Comparison of ENCODE assay signal across 8 cellular contexts in genomic region chr1:159889821-159890252, GRCh38. TPM values are rescaled to one million over a fixed set of nuclear protein-coding genes. Genes with fewer than 3 reads are reported as not detected.
A peak's percentile ranks its signal among the peaks of the same experiment; 100 is the strongest.
DNase-seq lines count a peak whose midpoint lies in the region; ATAC-seq and TF ChIP-seq lines count a peak whose summit lies in the region.

No MANE protein-coding gene starts in this region.

- peak overlapping the region in 1 of 2 experiments; percentile 20; a peak in 1 of 4 replicates for H3K4me3 ChIP-seq in HCT116 (replicated peaks in 1 of 2; ENCODE audit: low read depth in 1 of 2, low read length in 2 of 2)

- H3K9me3 ChIP-seq in HCT116 (ENCODE audit: control insufficient read depth in 1 of 2, insufficient read depth in 1 of 2, low read depth in 1 of 2, low read length in 2 of 2): no peaks in the 10 kb centered on the region

- H3K36me3 ChIP-seq in HCT116 (ENCODE audit: control insufficient read depth in 1 of 2, insufficient read depth in 2 of 2, low read length in 2 of 2): no peaks in the 10 kb centered on the region

- H3K4me3 Mint-ChIP-seq in activated CD8-positive, alpha-beta memory T cell treated with anti-CD3 and anti-CD28 coated beads, Interleukin-2, amount 10 ng/mL, durations not matched to agents 7 days and 5 days: no peak overlapping the region
- H3K4me3 Mint-ChIP-seq in brain: no peak overlapping the region

- H3K9ac ChIP-seq in HCT116 (ENCODE audit: low read length): 0 out of 2 replicates have a peak overlapping the region, but pooled peaks have one; percentile 26

- POLR2A ChIA-PET in HCT116 (lab: Charles Lee): interaction anchor here (1.3 to 4.5 kb wide), 4 partner anchors 9 to 109 kb away, joined by 3 to 35 read pairs (median 7); partner anchors contain the start of gene DUSP23

- H3K27me3 Mint-ChIP-seq in activated CD8-positive, alpha-beta memory T cell treated with anti-CD3 and anti-CD28 coated beads, Interleukin-2, amount 10 ng/mL, durations not matched to agents 7 days and 5 days: no peaks in the 10 kb centered on the region
- H3K27me3 Mint-ChIP-seq in brain: peaks cover 11% of the 10 kb centered on the region

- H3K27ac ChIP-seq in HCT116 (ENCODE audit: low read depth, low read length): peak overlapping the region; percentile 48; the same call in 1 of the 2 replicates

- H3K4me1 Mint-ChIP-seq in activated CD8-positive, alpha-beta memory T cell treated with anti-CD3 and anti-CD28 coated beads, Interleukin-2, amount 10 ng/mL, durations not matched to agents 7 days and 5 days: peaks cover 18% of the 10 kb centered on the region
- H3K4me1 Mint-ChIP-seq in brain: peaks cover 10% of the 10 kb centered on the region

- peak overlapping the region; percentile 63 for H2AFZ ChIP-seq in HCT116 (ENCODE audit: low read depth, low read length, poor library complexity, severe bottlenecking)

- no peaks in the 10 kb centered on the region for H3K79me2 ChIP-seq in HCT116 (ENCODE audit: insufficient read depth, low read length)

- CTCF ChIA-PET in activated CD8-positive, alpha-beta memory T cell treated with anti-CD3 and anti-CD28 coated beads, Interleukin-2, amount 10 ng/mL, durations not matched to agents 7 days and 5 days (lab: Charles Lee): interaction anchor here (0.7 to 13.6 kb wide), 19 partner anchors 10 to 757 kb away, joined by 3 to 430 read pairs (median 8); partner anchors contain the start of genes DUSP23, FCRL6, SLAMF8 and TAGLN2
- CTCF ChIA-PET in HCT116 (lab: Charles Lee): interaction anchor here (0.7 to 8.5 kb wide), 13 partner anchors 8 to 757 kb away, joined by 3 to 249 read pairs (median 9); partner anchors contain the start of genes DUSP23 and FCRL6

- H3K9me3 Mint-ChIP-seq in activated CD8-positive, alpha-beta memory T cell treated with anti-CD3 and anti-CD28 coated beads, Interleukin-2, amount 10 ng/mL, durations not matched to agents 7 days and 5 days (ENCODE audit: low read depth): no peaks in the 10 kb centered on the region
- H3K9me3 Mint-ChIP-seq in brain: no peaks in the 10 kb centered on the region

- peak; percentile 67 for ATAC-seq in activated CD8-positive, alpha-beta memory T cell treated with anti-CD3 and anti-CD28 coated beads, Interleukin-2, amount 10 ng/mL, durations not matched to agents 7 days and 5 days
- ATAC-seq in HCT116: peak; percentile 66

- no peaks in the 10 kb centered on the region; the same call in 1 of the 2 replicates for H3K27me3 ChIP-seq in HCT116 (ENCODE audit: insufficient read depth, low read length)

- H4K20me1 ChIP-seq in HCT116 (ENCODE audit: insufficient read depth): no peaks in the 10 kb centered on the region

- peaks cover 11 to 23% of the 10 kb centered on the region in 2 experiments; a peak in 3 of 4 replicates for H3K4me1 ChIP-seq in HCT116 (ENCODE audit: control insufficient read depth in 1 of 2, insufficient read depth in 2 of 2, low read length in 2 of 2)

- TF ChIP-seq POLR2A in HCT116 (IDR thresholded peaks at IDR 0.05; ENCODE audit: borderline replicate concordance, extremely low read depth, insufficient read depth, insufficient read length): no peak

- TF ChIP-seq CTCF in HCT116 (IDR thresholded peaks at IDR 0.05 in 2 of 3, conservative IDR thresholded peaks at IDR 0.05 in 1 of 3; ENCODE audit: borderline replicate concordance in 1 of 3, insufficient read depth in 1 of 3, low read depth in 2 of 3, low read length in 2 of 3) (no peak), brain (conservative IDR thresholded peaks at IDR 0.05) (no peak)

- intact Hi-C loops in HCT116 (cut with micrococcal nuclease): loop anchor here (2.0 to 10.0 kb wide), 4 partner anchors 35 to 755 kb away; no protein-coding TSS in a partner anchor

- RAD21 ChIA-PET in HCT116 (lab: Charles Lee; ENCODE audit: low non-redundant PET in 1 of 2, low total read pairs in 2 of 2, uncharacterized antibody in 2 of 2, unreplicated experiment in 2 of 2): interaction anchor here (0.5 to 4.5 kb wide), 8 partner anchors 38 to 1921 kb away, joined by 3 to 38 read pairs (median 4); partner anchors contain the start of gene DUSP23 (in 1 of the 2)

- no peak for DNase-seq in activated CD8-positive, alpha-beta memory T cell treated with anti-CD3 and anti-CD28 coated beads, Interleukin-2, amount 10 ng/mL, durations not matched to agents 7 days and 5 days
- no peak for DNase-seq in activated CD8-positive, alpha-beta memory T cell treated with anti-CD3 and anti-CD28 coated beads, Interleukin-2, amount 50 U/mL, for 48 hours
- DNase-seq in HCT116 (ENCODE audit: low read depth, low spot score) (no peak), M059J (ENCODE audit: low read depth) (peak; percentile 99), medulla oblongata (ENCODE audit: extremely low spot score) (peak; percentile 68), NCI-H1694 (lab: John Stamatoyannopoulos, UW) (no peak)
- no peak for DNase-seq in activated CD4-positive, alpha-beta T cell treated with anti-CD3 and anti-CD28 coated beads for 48 hours

- peak; percentile 18; the same call in 1 of the 2 replicates for TF ChIP-seq RAD21 in HCT116 (IDR thresholded peaks at IDR 0.05; ENCODE audit: low read depth)

- peak overlapping the region; percentile 8 for H3K27ac Mint-ChIP-seq in activated CD8-positive, alpha-beta memory T cell treated with anti-CD3 and anti-CD28 coated beads, Interleukin-2, amount 10 ng/mL, durations not matched to agents 7 days and 5 days
- peak overlapping the region in 3 of 5 experiments; percentile 30 to 63 (median 43) for H3K27ac Mint-ChIP-seq in brain

- no peaks in the 10 kb centered on the region for H3K36me3 Mint-ChIP-seq in activated CD8-positive, alpha-beta memory T cell treated with anti-CD3 and anti-CD28 coated beads, Interleukin-2, amount 10 ng/mL, durations not matched to agents 7 days and 5 days
- no peaks in the 10 kb centered on the region for H3K36me3 Mint-ChIP-seq in brain

- H3K4me2 ChIP-seq in HCT116 (ENCODE audit: low read length): peak overlapping the region; percentile 61

- H3K9me2 ChIP-seq in HCT116 (ENCODE audit: insufficient read depth): no peaks in the 10 kb centered on the region

- no TSS peak for BruUV-seq in HCT116 (replicated peaks; lab: Mats Ljungman, UMichigan)

TF ChIP-seq in HCT116, 20 proteins besides CTCF, POLR2A, EP300 and RAD21 (continues in another document):
- TF ChIP-seq ZNF274 (IDR thresholded peaks at IDR 0.05; ENCODE audit: low read depth, low read length) (no peak), MAX (IDR thresholded peaks at IDR 0.05) (peak; percentile 31; the same call in 1 of the 2 replicates), ZFX (IDR thresholded peaks at IDR 0.05) (no peak), EZH2phosphoT487 (IDR thresholded peaks at IDR 0.05; ENCODE audit: borderline replicate concordance) (no peak), ELF1 (IDR thresholded peaks at IDR 0.05; ENCODE audit: borderline replicate concordance, low read depth) (no peak), JUND (IDR thresholded peaks at IDR 0.05) (peak; percentile 75), SIN3A (IDR thresholded peaks at IDR 0.05; ENCODE audit: low read depth) (no peak), POLR2AphosphoS5 (IDR thresholded peaks at IDR 0.05; ENCODE audit: low read depth, low read length) (peak; percentile 57; the same call in 1 of the 2 replicates), CBX3 (IDR thresholded peaks at IDR 0.05; ENCODE audit: low read depth) (peak; percentile 86), TCF7L2 (IDR thresholded peaks at IDR 0.05; ENCODE audit: borderline replicate concordance, extremely low read depth, insufficient read depth, insufficient read length) (peak; percentile 81), EZH2 (IDR thresholded peaks at IDR 0.05) (no peak), SRF (IDR thresholded peaks at IDR 0.05; ENCODE audit: low read depth) (no peak), YY1 (IDR thresholded peaks at IDR 0.05; ENCODE audit: extremely low read depth, insufficient replicate concordance, low read depth, low read length) (no peak), ATF3 (IDR thresholded peaks at IDR 0.05) (no peak)

RNA-seq across cellular contexts. Expression of gene CFAP45, which starts 10.1 kb away (rescaled TPM):
- total RNA-seq in activated CD8-positive, alpha-beta memory T cell treated with anti-CD3 and anti-CD28 coated beads, Interleukin-2, amount 10 ng/mL, durations not matched to agents 7 days and 5 days: 1 to 10 TPM; 1.3 to 1.6 TPM
- total RNA-seq in HCT116 (2021; ENCODE audit: unreplicated experiment): 0.59 TPM
- polyA plus RNA-seq in HCT116 (2012): 0.52 and 0.91 TPM in 2 replicates
- total RNA-seq in M059J (2014; rRNA removed; shearing (Covaris generic)): 0.20 and 1.0 TPM in 2 replicates
- 0.98 TPM for polyA plus RNA-seq in brain (ENCODE audit: insufficient read depth, low read depth, low replicate concordance)

RNA-seq across cellular contexts. Expression of gene VSIG8, which starts 27.4 kb away (rescaled TPM):
- not detected for total RNA-seq in activated CD8-positive, alpha-beta memory T cell treated with anti-CD3 and anti-CD28 coated beads, Interleukin-2, amount 10 ng/mL, durations not matched to agents 7 days and 5 days
- not detected for total RNA-seq in HCT116 (2021; ENCODE audit: unreplicated experiment)
- polyA plus RNA-seq in HCT116 (2012): 0.05 TPM in 1 of 2 replicates, not detected in the other
- not detected in 2 replicates for total RNA-seq in M059J (2014; rRNA removed; shearing (Covaris generic))
- polyA plus RNA-seq in brain (ENCODE audit: insufficient read depth, low read depth, low replicate concordance): not detected

RNA-seq across cellular contexts. Expression of gene TAGLN2, which starts 35.5 kb away (rescaled TPM):
- 100 to 1,000 TPM; 479 to 513 TPM for total RNA-seq in activated CD8-positive, alpha-beta memory T cell treated with anti-CD3 and anti-CD28 coated beads, Interleukin-2, amount 10 ng/mL, durations not matched to agents 7 days and 5 days
- total RNA-seq in HCT116 (2021; ENCODE audit: unreplicated experiment): 127 TPM
- polyA plus RNA-seq in HCT116 (2012): 174 and 182 TPM in 2 replicates
- total RNA-seq in M059J (2014; rRNA removed; shearing (Covaris generic)): 491 and 526 TPM in 2 replicates
- 825 TPM for polyA plus RNA-seq in brain (ENCODE audit: insufficient read depth, low read depth, low replicate concordance)

RNA-seq across cellular contexts. Expression of gene IGSF9, which starts 55.6 kb away (rescaled TPM):
- total RNA-seq in activated CD8-positive, alpha-beta memory T cell treated with anti-CD3 and anti-CD28 coated beads, Interleukin-2, amount 10 ng/mL, durations not matched to agents 7 days and 5 days: not detected
- total RNA-seq in HCT116 (2021; ENCODE audit: unreplicated experiment): 10.3 TPM
- 3.9 and 4.4 TPM in 2 replicates for polyA plus RNA-seq in HCT116 (2012)
- 0.25 and 0.32 TPM in 2 replicates for total RNA-seq in M059J (2014; rRNA removed; shearing (Covaris generic))
- 43.9 TPM for polyA plus RNA-seq in brain (ENCODE audit: insufficient read depth, low read depth, low replicate concordance)

Comparison
In these comparisons a context has a peak if more than half of its experiments do, and no peak if none do; other contexts are left out.
1. DNase-seq: peak in M059J (single experiment) and medulla oblongata (single experiment); none in activated CD8-positive, alpha-beta memory T cell treated with anti-CD3 and anti-CD28 coated beads, Interleukin-2, amount 10 ng/mL, durations not matched to agents 7 days and 5 days (single experiment), activated CD8-positive, alpha-beta memory T cell treated with anti-CD3 and anti-CD28 coated beads, Interleukin-2, amount 50 U/mL, for 48 hours (single experiment), HCT116 (single experiment), NCI-H1694 (single experiment) and activated CD4-positive, alpha-beta T cell treated with anti-CD3 and anti-CD28 coated beads for 48 hours (single experiment).